Comparison of ENCODE assay signal across 8 cellular contexts in the genomic region with DNA sequence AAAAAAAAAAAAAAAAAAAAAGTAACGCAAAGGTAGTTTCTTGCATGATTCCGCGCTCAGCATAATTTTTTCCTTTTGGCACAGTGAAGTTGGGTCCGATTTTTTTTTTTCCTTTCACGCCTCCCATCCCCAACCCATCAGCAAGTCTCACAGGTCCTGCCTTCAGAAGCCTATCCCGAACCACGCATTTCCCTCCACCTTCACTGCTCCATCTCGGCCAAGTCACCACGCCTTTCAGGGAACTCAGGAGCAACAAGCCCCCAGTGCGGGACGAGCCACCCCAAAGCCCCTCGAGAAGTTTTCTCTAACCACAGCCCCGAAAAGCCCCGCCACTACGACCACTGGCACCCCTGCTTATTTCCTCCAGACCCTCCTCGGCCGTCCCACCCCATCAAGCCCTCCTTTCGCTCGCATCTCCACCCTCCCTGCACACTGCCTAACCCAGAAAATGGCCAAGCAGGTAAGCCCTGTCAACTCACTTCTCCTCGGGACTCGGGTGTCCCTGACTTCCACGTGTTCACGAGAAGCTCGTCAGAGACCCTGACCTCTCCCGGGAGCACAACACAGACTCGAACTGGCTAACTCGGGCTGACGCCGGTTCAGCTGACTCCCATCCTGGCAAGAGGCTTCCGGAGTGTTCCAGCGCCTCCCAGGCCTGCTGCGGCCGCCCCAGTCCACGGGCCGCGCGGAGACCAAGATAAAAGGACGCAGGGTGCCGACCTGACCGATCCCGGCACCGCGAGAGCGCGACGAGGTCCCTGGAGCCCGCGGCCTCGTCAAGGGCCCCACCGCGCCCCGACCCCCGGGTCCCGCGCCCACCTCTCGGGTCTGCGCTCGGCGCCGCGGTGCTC.
A peak's percentile ranks its signal among the peaks of the same experiment; 100 is the strongest.
DNase-seq lines count a peak whose midpoint lies in the region; ATAC-seq and FAIRE-seq lines count a peak whose summit lies in the region.

No MANE protein-coding gene starts in this region.

- no peak for FAIRE-seq in HTR-8/SVneo (lab: Jason Lieb, UNC)

- H3K4me1 ChIP-seq in endocrine pancreas (ENCODE audit: control insufficient read depth, insufficient read depth, low read length) (no peaks in the 10 kb centered on the region), subcutaneous abdominal adipose tissue (ENCODE audit: control insufficient read depth in 5 of 5, insufficient read depth in 5 of 5, low read length in 5 of 5) (peaks cover 10 to 40% (median 32%) of the 10 kb centered on the region in 5 donors)

- H3K27me3 Mint-ChIP-seq in activated T-cell treated with anti-CD3 and anti-CD28 coated beads, Interleukin-2, amount 50 U/mL, for 24 hours = no peaks in the 10 kb centered on the region
- no peaks in the 10 kb centered on the region for H3K27me3 Mint-ChIP-seq in T-helper 2 cell treated with Interferon-gamma antibody and Interleukin-4, amounts not matched to agents 5 μg/mL and 100 μg/mL, for 36 hours (ENCODE audit: low read depth)
- no peaks in the 10 kb centered on the region for H3K27me3 Mint-ChIP-seq in memory B cell

- H3K9ac ChIP-seq in endocrine pancreas (ENCODE audit: control insufficient read depth, insufficient read depth, low read length) (peak overlapping the region; percentile 89), subcutaneous abdominal adipose tissue (ENCODE audit: low read length in 5 of 5) (peak overlapping the region; percentile 64 to 94 (median 78))

- DNase-seq in activated T-cell treated with anti-CD3 and anti-CD28 coated beads, Interleukin-2, amount 50 U/mL, for 24 hours = peak; percentile 71
- DNase-seq in activated T-cell treated with anti-CD3 and anti-CD28 coated beads for 4 hours (no peak), memory B cell (ENCODE audit: low spot score in 2 of 2) (peak in 1 of 2 donors; percentile 46), HTR-8/SVneo (ENCODE audit: insufficient read length, low spot score) (no peak)
- peak; percentile 35 for DNase-seq in T-helper 2 cell treated with Interferon-gamma antibody and Interleukin-4, amounts not matched to agents 5 μg/mL and 100 μg/mL, for 36 hours (ENCODE audit: low spot score)

- H3K9me3 Mint-ChIP-seq in activated T-cell treated with anti-CD3 and anti-CD28 coated beads, Interleukin-2, amount 50 U/mL, for 24 hours = no peaks in the 10 kb centered on the region
- no peaks in the 10 kb centered on the region for H3K9me3 Mint-ChIP-seq in T-helper 2 cell treated with Interferon-gamma antibody and Interleukin-4, amounts not matched to agents 5 μg/mL and 100 μg/mL, for 36 hours
- no peaks in the 10 kb centered on the region for H3K9me3 Mint-ChIP-seq in memory B cell

- H3K4me3 ChIP-seq in endocrine pancreas (ENCODE audit: control insufficient read depth, insufficient read depth, low read length) (peak overlapping the region; percentile 71), subcutaneous abdominal adipose tissue (ENCODE audit: low read depth in 1 of 5, low read length in 5 of 5) (peak overlapping the region; percentile 74 to 94 (median 91))

- ATAC-seq in HG03097 (IDR thresholded peaks at IDR 0.05; ENCODE audit: low FRiP score, unreplicated experiment) (peak; percentile 15), memory B cell (ENCODE audit: low read depth) (no peak)

- H3K27ac ChIP-seq in subcutaneous abdominal adipose tissue (ENCODE audit: low read depth, low read length) = peak overlapping the region; percentile 79

- H3K36me3 ChIP-seq in endocrine pancreas (ENCODE audit: control insufficient read depth, insufficient read depth, low read length) = no peaks in the 10 kb centered on the region
- peaks cover 0 to 12% (median 3%) of the 10 kb centered on the region in 5 donors for H3K36me3 ChIP-seq in subcutaneous abdominal adipose tissue (ENCODE audit: control insufficient read depth in 5 of 5, insufficient read depth in 5 of 5, low read length in 5 of 5)

- no peaks in the 10 kb centered on the region for H3K9me3 ChIP-seq in endocrine pancreas (ENCODE audit: control insufficient read depth, low read length)
- no peaks in the 10 kb centered on the region for H3K9me3 ChIP-seq in subcutaneous abdominal adipose tissue (ENCODE audit: control insufficient read depth in 5 of 5, low read length in 5 of 5)

- H3K4me1 Mint-ChIP-seq in activated T-cell treated with anti-CD3 and anti-CD28 coated beads, Interleukin-2, amount 50 U/mL, for 24 hours (ENCODE audit: low read depth) = peaks cover 63% of the 10 kb centered on the region
- H3K4me1 Mint-ChIP-seq in T-helper 2 cell treated with Interferon-gamma antibody and Interleukin-4, amounts not matched to agents 5 μg/mL and 100 μg/mL, for 36 hours (ENCODE audit: low read depth) = peaks cover 49% of the 10 kb centered on the region
- H3K4me1 Mint-ChIP-seq in memory B cell = peaks cover 38% of the 10 kb centered on the region

- peak overlapping the region; percentile 96 for H3K27ac Mint-ChIP-seq in activated T-cell treated with anti-CD3 and anti-CD28 coated beads, Interleukin-2, amount 50 U/mL, for 24 hours
- peak overlapping the region; percentile 86 for H3K27ac Mint-ChIP-seq in T-helper 2 cell treated with Interferon-gamma antibody and Interleukin-4, amounts not matched to agents 5 μg/mL and 100 μg/mL, for 36 hours
- H3K27ac Mint-ChIP-seq in memory B cell = peak overlapping the region; percentile 85

- peaks cover 85% of the 10 kb centered on the region for H3K36me3 Mint-ChIP-seq in activated T-cell treated with anti-CD3 and anti-CD28 coated beads, Interleukin-2, amount 50 U/mL, for 24 hours (ENCODE audit: low read depth)
- H3K36me3 Mint-ChIP-seq in T-helper 2 cell treated with Interferon-gamma antibody and Interleukin-4, amounts not matched to agents 5 μg/mL and 100 μg/mL, for 36 hours (ENCODE audit: low read depth) = peaks cover 63% of the 10 kb centered on the region
- peaks cover 4% of the 10 kb centered on the region for H3K36me3 Mint-ChIP-seq in memory B cell

- H3K27me3 ChIP-seq in endocrine pancreas (ENCODE audit: control insufficient read depth, insufficient read depth, low read length) = no peaks in the 10 kb centered on the region
- H3K27me3 ChIP-seq in subcutaneous abdominal adipose tissue (ENCODE audit: control insufficient read depth in 5 of 5, insufficient read depth in 4 of 5, low read length in 5 of 5) = peaks cover 0 to 3% (median 0%) of the 10 kb centered on the region in 5 donors

- H3K4me3 Mint-ChIP-seq in activated T-cell treated with anti-CD3 and anti-CD28 coated beads, Interleukin-2, amount 50 U/mL, for 24 hours = peak overlapping the region; percentile 94
- peak overlapping the region; percentile 97 for H3K4me3 Mint-ChIP-seq in T-helper 2 cell treated with Interferon-gamma antibody and Interleukin-4, amounts not matched to agents 5 μg/mL and 100 μg/mL, for 36 hours
- H3K4me3 Mint-ChIP-seq in memory B cell = peak overlapping the region; percentile 88

Comparison
In these comparisons a context has a peak if more than half of its experiments do, and no peak if none do; other contexts are left out.
1. DNase-seq: peak in activated T-cell treated with anti-CD3 and anti-CD28 coated beads, Interleukin-2, amount 50 U/mL, for 24 hours (single experiment) and T-helper 2 cell treated with Interferon-gamma antibody and Interleukin-4, amounts not matched to agents 5 μg/mL and 100 μg/mL, for 36 hours (single experiment); none in activated T-cell treated with anti-CD3 and anti-CD28 coated beads for 4 hours (single experiment) and HTR-8/SVneo (single experiment).
2. Peak in every context shown above with its lines, with median percentiles within 50 percentile points of each other: H3K27ac Mint-ChIP-seq and H3K4me3 Mint-ChIP-seq.